ENCODE assay signal across 1 cellular context in genomic region chr11:67429722-67430121, GRCh38.
TF ChIP-seq lines count a peak whose summit lies in the region.

No MANE protein-coding gene starts in this region.

TF ChIP-seq in GM23338, 12 proteins besides CTCF, POLR2A, EP300 and RAD21 (continued from another document):
- TF ChIP-seq ETS1 (IDR thresholded peaks at IDR 0.05) (no peak), STAT1 (IDR thresholded peaks at IDR 0.05; ENCODE audit: unreplicated experiment) (no peak)
TF ChIP-seq in GM23338: peak in this region for 0.
